In the genomic region with DNA sequence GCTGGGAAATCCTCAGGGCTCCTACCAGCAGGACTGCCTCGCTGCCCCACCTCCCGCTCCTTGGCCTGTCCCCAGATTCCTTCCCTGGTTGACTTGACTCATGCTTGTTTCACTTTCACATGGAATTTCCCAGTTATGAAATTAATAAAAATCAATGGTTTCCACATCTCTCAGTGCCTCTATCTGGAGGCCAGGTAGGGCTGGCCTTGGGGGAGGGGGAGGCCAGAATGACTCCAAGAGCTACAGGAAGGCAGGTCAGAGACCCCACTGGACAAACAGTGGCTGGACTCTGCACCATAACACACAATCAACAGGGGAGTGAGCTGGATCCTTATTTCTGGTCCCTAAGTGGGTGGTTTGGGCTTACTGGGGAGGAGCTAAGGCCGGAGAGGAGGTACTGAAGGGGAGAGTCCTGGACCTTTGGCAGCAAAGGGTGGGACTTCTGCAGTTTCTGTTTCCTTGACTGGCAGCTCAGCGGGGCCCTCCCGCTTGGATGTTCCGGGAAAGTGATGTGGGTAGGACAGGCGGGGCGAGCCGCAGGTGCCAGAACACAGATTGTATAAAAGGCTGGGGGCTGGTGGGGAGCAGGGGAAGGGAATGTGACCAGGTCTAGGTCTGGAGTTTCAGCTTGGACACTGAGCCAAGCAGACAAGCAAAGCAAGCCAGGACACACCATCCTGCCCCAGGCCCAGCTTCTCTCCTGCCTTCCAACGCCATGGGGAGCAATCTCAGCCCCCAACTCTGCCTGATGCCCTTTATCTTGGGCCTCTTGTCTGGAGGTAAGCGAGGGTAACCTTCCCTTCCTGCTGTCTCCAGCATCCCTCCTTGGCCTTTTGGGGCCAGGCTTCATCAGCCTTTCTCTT, we compare ENCODE assay signal across 9 cellular contexts. TPM values are rescaled to one million over a fixed set of nuclear protein-coding genes. Genes with fewer than 3 reads are reported as not detected.
DNase-seq lines count a peak whose midpoint lies in the region; ATAC-seq and TF ChIP-seq lines count a peak whose summit lies in the region.
"Had no signal": no experiment of that assay in that cellular context is flagged by ENCODE, and none has a peak within 500 bp of the region (broad histone marks: within the 10 kb centered on the region; RNA-seq: fewer than 3 reads in every experiment).

Gene CFB, plus strand, starts transcription at position 589 of the 863 bp plus-strand sequence. Its CDS starts 127 bp downstream, at position 716.

- in situ Hi-C loops in Panc1 (cut with HindIII; ENCODE audit: low pct_unique_long_range_greater_than_20kb, low sequenced_read_pairs): no loop called here
- in situ Hi-C loops in G401 (cut with HindIII; ENCODE audit: low sequenced_read_pairs): no loop called here

- WGBS in esophagus muscularis mucosa: 17% methylated on average over 10 of the region's 11 CpGs

- H3K79me2 ChIP-seq in osteoblast (ENCODE audit: insufficient read depth, low read length): no peaks in the 10 kb centered on the region

- intact Hi-C loops in Panc1 (cut with micrococcal nuclease; ENCODE audit: unreplicated experiment) (no loop called here), esophagus muscularis mucosa (cut with DNase I) (no loop called here)

- DNase-seq in AG09319 (ENCODE audit: extremely low read depth, low read depth) (peak; percentile 68), Panc1 (ENCODE audit: low read depth, low spot score) (no peak), esophagus muscularis mucosa (ENCODE audit: extremely low spot score) (peak; percentile 94), osteoblast (ENCODE audit: insufficient read length, low spot score, missing footprints) (peak; percentile 97), SKM-1 (lab: John Stamatoyannopoulos, UW; ENCODE audit: unreplicated experiment) (no peak), G401 (ENCODE audit: low spot score) (no peak)

- no peaks in the 10 kb centered on the region for H3K27me3 ChIP-seq in Panc1 (ENCODE audit: control insufficient read depth, insufficient read depth, low read length)
- no peaks in the 10 kb centered on the region for H3K27me3 ChIP-seq in esophagus muscularis mucosa
- peaks cover 5% of the 10 kb centered on the region for H3K27me3 ChIP-seq in osteoblast (ENCODE audit: insufficient read depth, low read length)

- H3K9me3 ChIP-seq in Panc1 (ENCODE audit: control insufficient read depth, insufficient read depth, low read depth, low read length) (no peaks in the 10 kb centered on the region), esophagus muscularis mucosa (no peaks in the 10 kb centered on the region), osteoblast (ENCODE audit: low read depth, low read length) (no peaks in the 10 kb centered on the region)

- peak within 1 kb of the TSS; percentile 87 for H2AFZ ChIP-seq in osteoblast (ENCODE audit: low read length)

- no peak for TF ChIP-seq EP300 in esophagus muscularis mucosa (IDR thresholded peaks at IDR 0.05)

- no peaks in the 10 kb centered on the region for H3K36me3 ChIP-seq in Panc1 (ENCODE audit: control insufficient read depth, insufficient read depth, low read length)
- peaks cover 0 to 6% (median under 1%) of the 10 kb centered on the region in 4 donors for H3K36me3 ChIP-seq in esophagus muscularis mucosa
- H3K36me3 ChIP-seq in osteoblast (ENCODE audit: insufficient read depth, low read length): no peaks in the 10 kb centered on the region

- CTCF ChIA-PET in Panc1 (lab: Charles Lee): no interaction called here

- POLR2A ChIA-PET in Panc1 (lab: Charles Lee): no interaction called here

- TF ChIP-seq CTCF in AG09319 (IDR thresholded peaks at IDR 0.05; ENCODE audit: low read depth, low read length): no peak
- no peak for TF ChIP-seq CTCF in Panc1 (IDR thresholded peaks at IDR 0.05)
- no peak for TF ChIP-seq CTCF in esophagus muscularis mucosa (IDR thresholded peaks at IDR 0.05)
- no peak for TF ChIP-seq CTCF in osteoblast (IDR thresholded peaks at IDR 0.05; ENCODE audit: extremely low read depth, low read depth, low read length)

- peak within 1 kb of the TSS; percentile 94 for H3K4me2 ChIP-seq in osteoblast (ENCODE audit: insufficient read depth, low read length)

- no peaks in the 10 kb centered on the region for H4K20me1 ChIP-seq in osteoblast (ENCODE audit: insufficient read depth, low read length)

- H3K4me1 ChIP-seq in Panc1 (ENCODE audit: control insufficient read depth, insufficient read depth, low read length) (peaks cover 9% of the 10 kb centered on the region), esophagus muscularis mucosa (peaks cover 0 to 31% (median 28%) of the 10 kb centered on the region in 4 donors), osteoblast (ENCODE audit: insufficient read depth, low read length) (peaks cover 23% of the 10 kb centered on the region)

- ATAC-seq in Panc1 (peak; percentile 68), HG03175 (IDR thresholded peaks at IDR 0.05; ENCODE audit: unreplicated experiment) (no peak), GM21528 (IDR thresholded peaks at IDR 0.05; ENCODE audit: low FRiP score, unreplicated experiment) (no peak)

- H3K4me3 ChIP-seq in Panc1 (ENCODE audit: low read depth in 2 of 2, low read length in 2 of 2): peak within 1 kb of the TSS in 1 of 2 experiments; percentile 24; a peak in 1 of 4 replicates
- peak within 1 kb of the TSS; percentile 23 to 40 (median 30) for H3K4me3 ChIP-seq in esophagus muscularis mucosa
- H3K4me3 ChIP-seq in osteoblast (ENCODE audit: insufficient read depth, low read length): peak within 1 kb of the TSS; percentile 68
- H3K4me3 ChIP-seq: SK-N-MC had no signal

- TF ChIP-seq POLR2A in esophagus muscularis mucosa (IDR thresholded peaks at IDR 0.05; ENCODE audit: low read depth): no peak

- no TSS peak for BruUV-seq in Panc1 (replicated peaks; lab: Mats Ljungman, UMichigan)

- H3K27ac ChIP-seq in Panc1 (ENCODE audit: low read length) (peak within 1 kb of the TSS; percentile 37; the same call in 1 of the 2 replicates), esophagus muscularis mucosa (replicated peaks in 1 of 4) (peak within 1 kb of the TSS; percentile 74 to 86 (median 82)), osteoblast (ENCODE audit: low read depth, low read length) (peak within 1 kb of the TSS; percentile 81)
- H3K27ac ChIP-seq: SK-N-MC had no signal

RNA-seq across cellular contexts. Expression of gene CFB, which starts in this region (rescaled TPM):
- total RNA-seq in Panc1 (2021; ENCODE audit: unreplicated experiment): 5.6 TPM
- polyA plus RNA-seq in Panc1 (2012; ENCODE audit: insufficient read length): 2.7 TPM
- 10 to 100 TPM; 11.6 to 28.7 (median 12.7) TPM for total RNA-seq in esophagus muscularis mucosa
- 16.5 and 26.8 TPM in 2 replicates for total RNA-seq in osteoblast
- not detected in 2 replicates for total RNA-seq in G401 (2014; rRNA removed; shearing (Covaris generic))

Comparison
In these comparisons a context has a peak if more than half of its experiments do, and no peak if none do; other contexts are left out.
1. DNase-seq: peak in AG09319 (single experiment), esophagus muscularis mucosa (single experiment) and osteoblast (single experiment); none in Panc1 (single experiment), SKM-1 (single experiment) and G401 (single experiment).
2. Peak in every context shown above with its lines, with median percentiles within 50 percentile points of each other: H3K27ac ChIP-seq.